ENCODE assay signal across 1 cellular context in the genomic region with DNA sequence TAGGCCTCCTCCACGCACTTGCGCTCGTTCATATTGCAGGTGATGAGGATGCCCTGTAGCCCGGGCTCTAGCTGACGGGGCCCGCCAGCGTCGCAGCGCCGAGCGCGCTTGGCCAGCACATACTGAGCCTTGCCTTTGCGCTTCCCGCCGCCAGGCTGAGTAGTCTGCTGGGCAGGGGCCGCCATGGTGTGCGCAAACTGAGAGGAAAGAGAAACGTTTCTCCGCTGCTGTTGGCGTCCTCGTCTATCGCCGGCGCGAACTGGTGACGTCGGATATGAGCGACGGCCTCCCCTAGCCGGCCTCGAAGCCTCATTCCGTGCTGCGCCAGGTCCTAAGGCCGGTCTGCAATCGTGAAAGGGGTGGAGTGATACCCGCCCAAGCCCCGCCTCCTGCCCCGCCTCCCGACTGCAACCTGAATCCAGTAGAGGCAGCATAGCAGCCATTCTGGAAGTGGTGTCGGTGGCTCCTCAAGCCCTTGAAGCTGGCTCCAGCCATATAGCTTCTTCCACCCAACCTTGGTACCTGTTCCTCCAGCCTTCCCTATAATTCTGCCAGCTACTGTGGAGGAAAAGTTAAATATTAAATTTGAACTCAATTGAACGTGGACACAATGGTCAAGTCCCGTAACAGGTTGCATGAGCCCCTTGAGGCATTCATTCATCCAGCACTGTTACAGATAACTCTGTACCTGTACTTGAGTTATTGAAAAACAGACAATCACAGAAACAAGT.
A peak's percentile ranks its signal among the peaks of the same experiment; 100 is the strongest.
TF ChIP-seq lines count a peak whose summit lies in the region.

TSS of gene THUMPD1 (minus strand) at position 264 of the 731 bp plus-strand sequence. CDS start at position 185, 79 bp downstream.

TF ChIP-seq in SK-N-SH, 30 proteins besides CTCF, POLR2A, EP300 and RAD21 (continued from another document):
- TF ChIP-seq NFIC (IDR thresholded peaks at IDR 0.05; ENCODE audit: borderline replicate concordance) (0 out of 2 replicates have a peak, but pooled peaks have one; percentile 18), RXRA (IDR thresholded peaks at IDR 0.05; ENCODE audit: borderline replicate concordance, low read depth) (no peak), POLR2AphosphoS5 (IDR thresholded peaks at IDR 0.05; ENCODE audit: low read depth, low read length) (peak; percentile 86), GATA2 (CRISPR knock-in tag; IDR thresholded peaks at IDR 0.05) (no peak), GABPA (IDR thresholded peaks at IDR 0.05; ENCODE audit: low read depth) (no peak), FOXM1 (IDR thresholded peaks at IDR 0.05; ENCODE audit: low read depth) (no peak), YY1 (IDR thresholded peaks at IDR 0.05; ENCODE audit: low read depth) (peak; percentile 60; the same call in 1 of the 2 replicates), TCF12 (IDR thresholded peaks at IDR 0.05) (no peak), RCOR1 (IDR thresholded peaks at IDR 0.05; ENCODE audit: low read length) (peak; percentile 58), EZH2phosphoT487 (IDR thresholded peaks at IDR 0.05; ENCODE audit: borderline replicate concordance, low read depth) (no peak), TEAD4 (IDR thresholded peaks at IDR 0.05; ENCODE audit: borderline replicate concordance, insufficient read depth) (no peak), REST (IDR thresholded peaks at IDR 0.05; ENCODE audit: low read depth, low read length) (no peak)
- TF ChIP-seq, protein P1, sequence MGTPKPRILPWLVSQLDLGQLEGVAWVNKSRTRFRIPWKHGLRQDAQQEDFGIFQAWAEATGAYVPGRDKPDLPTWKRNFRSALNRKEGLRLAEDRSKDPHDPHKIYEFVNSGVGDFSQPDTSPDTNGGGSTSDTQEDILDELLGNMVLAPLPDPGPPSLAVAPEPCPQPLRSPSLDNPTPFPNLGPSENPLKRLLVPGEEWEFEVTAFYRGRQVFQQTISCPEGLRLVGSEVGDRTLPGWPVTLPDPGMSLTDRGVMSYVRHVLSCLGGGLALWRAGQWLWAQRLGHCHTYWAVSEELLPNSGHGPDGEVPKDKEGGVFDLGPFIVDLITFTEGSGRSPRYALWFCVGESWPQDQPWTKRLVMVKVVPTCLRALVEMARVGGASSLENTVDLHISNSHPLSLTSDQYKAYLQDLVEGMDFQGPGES (IDR thresholded peaks at IDR 0.05; ENCODE audit: low read depth, low read length): no peak
